8 cellular contexts compared by ENCODE assay signal in the genomic region with DNA sequence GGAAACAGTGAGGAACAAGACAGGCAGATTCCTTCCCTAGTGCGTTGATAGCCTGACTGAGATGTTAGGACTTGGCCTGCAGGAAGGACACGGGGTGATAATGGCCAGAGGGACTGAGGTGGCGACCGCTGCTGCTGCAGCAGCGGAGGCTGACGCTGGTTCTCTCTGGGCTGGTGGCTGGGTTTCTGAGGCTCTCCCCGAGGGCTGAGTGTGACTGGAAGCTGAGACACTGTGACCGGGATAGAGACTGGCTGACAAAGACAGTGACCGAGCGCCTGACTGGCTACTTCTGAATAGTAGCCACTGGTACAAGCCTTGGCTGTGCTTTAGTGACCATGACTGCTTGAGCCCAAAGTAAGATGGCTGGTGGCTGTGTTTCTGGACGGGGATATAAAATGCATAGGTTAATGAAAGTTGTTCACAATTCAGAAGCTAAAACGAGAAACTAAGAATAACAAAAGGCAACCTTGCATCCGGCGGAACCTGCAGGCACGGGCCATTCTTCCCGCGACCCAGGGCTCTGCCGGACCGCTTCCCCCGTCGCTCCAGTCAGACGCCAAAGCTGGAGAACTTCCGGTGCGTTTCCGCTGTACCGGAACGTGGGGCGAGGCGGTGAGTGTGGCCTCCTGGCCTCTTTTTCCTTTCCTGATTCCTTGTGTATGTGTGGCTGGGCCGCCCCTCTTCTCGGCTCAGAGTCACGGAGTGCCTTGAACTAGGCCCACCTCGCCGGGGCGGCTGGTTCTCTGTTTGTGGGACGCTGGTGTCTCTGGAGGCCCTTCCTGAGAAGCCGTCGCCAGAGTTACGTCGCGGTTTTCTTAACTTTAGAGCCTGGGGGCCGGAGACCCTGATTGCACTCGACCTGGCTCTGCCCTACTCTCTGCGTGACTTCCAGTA. TPM values are rescaled to one million over a fixed set of nuclear protein-coding genes. Genes with fewer than 3 reads are reported as not detected.
DNase-seq lines count a peak whose midpoint lies in the region; ATAC-seq and TF ChIP-seq lines count a peak whose summit lies in the region.

A gene with protein sequence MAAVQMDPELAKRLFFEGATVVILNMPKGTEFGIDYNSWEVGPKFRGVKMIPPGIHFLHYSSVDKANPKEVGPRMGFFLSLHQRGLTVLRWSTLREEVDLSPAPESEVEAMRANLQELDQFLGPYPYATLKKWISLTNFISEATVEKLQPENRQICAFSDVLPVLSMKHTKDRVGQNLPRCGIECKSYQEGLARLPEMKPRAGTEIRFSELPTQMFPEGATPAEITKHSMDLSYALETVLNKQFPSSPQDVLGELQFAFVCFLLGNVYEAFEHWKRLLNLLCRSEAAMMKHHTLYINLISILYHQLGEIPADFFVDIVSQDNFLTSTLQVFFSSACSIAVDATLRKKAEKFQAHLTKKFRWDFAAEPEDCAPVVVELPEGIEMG (plus strand): TSS at position 587 of the 894 bp plus-strand sequence. CDS start 3,391 bp downstream, outside the sequence.

- peak within 1 kb of the TSS; percentile 87 for H3K9ac ChIP-seq in fibroblast of lung (ENCODE audit: insufficient read depth, low read length)

- no peaks in the 10 kb centered on the region for H4K20me1 ChIP-seq in fibroblast of lung (ENCODE audit: control insufficient read depth, extremely low read depth, insufficient read depth, low read length)

- peak; percentile 68 for ATAC-seq in GM19324 (IDR thresholded peaks at IDR 0.05; ENCODE audit: low FRiP score, unreplicated experiment)
- peak; percentile 97 to 98 for ATAC-seq in naive thymus-derived CD8-positive, alpha-beta T cell
- peak; percentile 93 for ATAC-seq in stimulated activated memory B cell treated with anti-CD40 and anti-IgM and Interleukin-4, amounts not matched to agents 10 μg/mL and 1 μg/mL and 100 μg/mL, for 72 hours

- peaks cover 21 to 47% (median 39%) of the 10 kb centered on the region in 4 donors for H3K4me1 Mint-ChIP-seq in naive thymus-derived CD8-positive, alpha-beta T cell
- peaks cover 27% of the 10 kb centered on the region for H3K4me1 Mint-ChIP-seq in stimulated activated memory B cell treated with anti-CD40 and anti-IgM and Interleukin-4, amounts not matched to agents 10 μg/mL and 1 μg/mL and 100 μg/mL, for 72 hours

- peak within 1 kb of the TSS; percentile 100 for H2AFZ ChIP-seq in fibroblast of lung (ENCODE audit: low read length)

- H3K4me1 ChIP-seq in fibroblast of lung (ENCODE audit: control insufficient read depth, extremely low read depth, insufficient read depth, low read length): peaks cover 4% of the 10 kb centered on the region

- peak within 1 kb of the TSS; percentile 78 to 99 (median 92) for H3K4me3 ChIP-seq in fibroblast of lung (replicated peaks in 1 of 4; ENCODE audit: control extremely low read depth in 1 of 4, insufficient read depth in 1 of 4, low read depth in 3 of 4, low read length in 4 of 4)

- H3K79me2 ChIP-seq in fibroblast of lung (ENCODE audit: control insufficient read depth, insufficient read depth, low read length): peaks cover 43% of the 10 kb centered on the region

- peaks cover 0 to 11% (median 5%) of the 10 kb centered on the region in 5 donors for H3K27me3 Mint-ChIP-seq in naive thymus-derived CD8-positive, alpha-beta T cell
- peaks cover 13% of the 10 kb centered on the region for H3K27me3 Mint-ChIP-seq in stimulated activated memory B cell treated with anti-CD40 and anti-IgM and Interleukin-4, amounts not matched to agents 10 μg/mL and 1 μg/mL and 100 μg/mL, for 72 hours

- H3K27ac Mint-ChIP-seq in naive thymus-derived CD8-positive, alpha-beta T cell: peak within 1 kb of the TSS; percentile 94 to 99 (median 96)
- peak within 1 kb of the TSS; percentile 96 for H3K27ac Mint-ChIP-seq in stimulated activated memory B cell treated with anti-CD40 and anti-IgM and Interleukin-4, amounts not matched to agents 10 μg/mL and 1 μg/mL and 100 μg/mL, for 72 hours

- peak within 1 kb of the TSS; percentile 67 for H3K27ac ChIP-seq in KOPT-K1 (ENCODE audit: low read depth, low read length, poor library complexity, severe bottlenecking)
- H3K27ac ChIP-seq in RWPE1: peak within 1 kb of the TSS; percentile 75
- peak within 1 kb of the TSS; percentile 88 for H3K27ac ChIP-seq in fibroblast of lung (ENCODE audit: insufficient read depth, low read length)

- H3K27me3 ChIP-seq in fibroblast of lung (ENCODE audit: control insufficient read depth, insufficient read depth, low read length): no peaks in the 10 kb centered on the region

- H3K9me3 ChIP-seq in KOPT-K1 (ENCODE audit: insufficient read depth, low read length, poor library complexity, severe bottlenecking) (no peaks in the 10 kb centered on the region), fibroblast of lung (ENCODE audit: control insufficient read depth, insufficient read depth, low read depth, low read length) (no peaks in the 10 kb centered on the region)

- POLR2A ChIA-PET in RWPE1 (lab: Yijun Ruan, JAX; ENCODE audit: low non-redundant PET): interaction anchor here (0.6 kb wide), 2 partner anchors 93 to 419 kb away, joined by 3 read pairs; no protein-coding TSS in a partner anchor
- POLR2A ChIA-PET in naive thymus-derived CD8-positive, alpha-beta T cell (lab: Charles Lee): interaction anchor here (0.5 to 1.9 kb wide), 5 partner anchors 37 to 825 kb away, joined by 3 to 6 read pairs (median 3); a partner anchor contains a TSS

- peak within 1 kb of the TSS; percentile 83 to 98 (median 97) for H3K4me3 Mint-ChIP-seq in naive thymus-derived CD8-positive, alpha-beta T cell
- H3K4me3 Mint-ChIP-seq in stimulated activated memory B cell treated with anti-CD40 and anti-IgM and Interleukin-4, amounts not matched to agents 10 μg/mL and 1 μg/mL and 100 μg/mL, for 72 hours: peak within 1 kb of the TSS; percentile 87

- H3K36me3 Mint-ChIP-seq in naive thymus-derived CD8-positive, alpha-beta T cell: peaks cover 0 to 27% (median 1%) of the 10 kb centered on the region in 3 donors
- no peaks in the 10 kb centered on the region for H3K36me3 Mint-ChIP-seq in stimulated activated memory B cell treated with anti-CD40 and anti-IgM and Interleukin-4, amounts not matched to agents 10 μg/mL and 1 μg/mL and 100 μg/mL, for 72 hours

- peak within 1 kb of the TSS; percentile 95 for H3K4me2 ChIP-seq in fibroblast of lung (ENCODE audit: extremely low read depth, insufficient read depth, low read length)

- DNase-seq in AG09319 (ENCODE audit: extremely low read depth, low read depth) (peak; percentile 43), RWPE1 (ENCODE audit: low spot score) (peak; percentile 89), fibroblast of lung (ENCODE audit: low read depth in 2 of 2) (peak; percentile 79 to 83)
- DNase-seq in activated T-helper 1 cell treated with anti-CD3 and anti-CD28 coated beads, Interleukin-2, amount 50 U/mL, for 16 hours (ENCODE audit: low read depth in 1 of 2, low spot score in 1 of 2): peak; percentile 63 to 67
- DNase-seq in naive thymus-derived CD8-positive, alpha-beta T cell: peak; percentile 52 to 87 (median 76)

- no peak for TF ChIP-seq CTCF in AG09319 (IDR thresholded peaks at IDR 0.05; ENCODE audit: low read depth, low read length)
- no peak for TF ChIP-seq CTCF in RWPE1 (conservative IDR thresholded peaks at IDR 0.05; ENCODE audit: low read depth)
- TF ChIP-seq CTCF in fibroblast of lung (conservative IDR thresholded peaks at IDR 0.05 in 1 of 2, IDR thresholded peaks at IDR 0.05 in 1 of 2; ENCODE audit: low read depth in 1 of 2, low read length in 2 of 2): no peak

- no peaks in the 10 kb centered on the region for H3K9me3 Mint-ChIP-seq in naive thymus-derived CD8-positive, alpha-beta T cell
- H3K9me3 Mint-ChIP-seq in stimulated activated memory B cell treated with anti-CD40 and anti-IgM and Interleukin-4, amounts not matched to agents 10 μg/mL and 1 μg/mL and 100 μg/mL, for 72 hours: no peaks in the 10 kb centered on the region

- H3K36me3 ChIP-seq in KOPT-K1 (ENCODE audit: insufficient read depth, low read length): peaks cover 28% of the 10 kb centered on the region
- H3K36me3 ChIP-seq in fibroblast of lung (ENCODE audit: control insufficient read depth, insufficient read depth, low read length): peaks cover 6% of the 10 kb centered on the region

- CTCF ChIA-PET in RWPE1 (lab: Yijun Ruan, JAX): interaction anchor here (0.5 to 2.8 kb wide), 3 partner anchors 34 to 203 kb away, joined by 3 to 15 read pairs (median 13); no protein-coding TSS in a partner anchor

RNA-seq across cellular contexts. Expression of the gene that starts here (rescaled TPM):
- total RNA-seq in fibroblast of lung: 21.8 and 24.6 TPM in 2 replicates
- 24.3 and 25.3 TPM in 2 replicates for polyA plus RNA-seq in fibroblast of lung
- polyA plus RNA-seq in fibroblast of lung (2012): 23.3 and 24.1 TPM in 2 replicates
- polyA minus RNA-seq in fibroblast of lung (ENCODE audit: low replicate concordance): 55.4 and 72.6 TPM in 2 replicates
- 10 to 100 TPM; 24.8 to 25.7 TPM for total RNA-seq in naive thymus-derived CD8-positive, alpha-beta T cell
- 10 to 100 TPM; 32.8 to 47.7 (median 41.5) TPM for polyA plus RNA-seq in naive thymus-derived CD8-positive, alpha-beta T cell

Comparison
In these comparisons a context has a peak if more than half of its experiments do, and no peak if none do; other contexts are left out.
1. Peak in every context shown above with its lines: DNase-seq, ATAC-seq, H3K4me3 ChIP-seq and H3K27ac ChIP-seq.